8 cellular contexts compared by ENCODE assay signal in the genomic region with DNA sequence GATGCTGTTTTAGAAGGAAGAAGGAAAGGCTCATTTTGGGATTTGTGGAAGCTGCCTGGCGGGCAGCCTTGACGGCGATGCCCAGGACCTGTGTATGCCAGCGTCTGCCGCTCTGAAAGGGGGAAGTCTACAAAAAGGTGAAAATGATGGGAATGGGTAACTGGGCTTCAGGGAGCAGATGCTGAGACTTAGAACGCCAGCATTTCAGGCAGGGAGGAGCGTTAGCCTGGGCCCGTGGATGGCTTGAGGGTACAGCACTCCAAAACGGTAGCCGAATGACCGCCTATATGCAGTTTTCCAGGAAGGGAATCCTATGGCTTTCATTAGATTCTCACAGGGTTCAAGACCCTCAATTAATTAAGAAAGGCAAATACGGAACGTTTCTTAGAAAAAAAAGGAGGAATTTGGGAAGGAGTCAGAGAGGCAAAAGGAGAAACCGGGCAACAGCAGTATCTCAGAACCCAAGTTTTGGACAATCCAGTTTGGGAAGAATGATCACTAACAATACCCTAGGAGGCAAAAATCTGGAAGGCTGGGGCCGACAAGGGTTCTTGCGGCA. TPM values are rescaled to one million over a fixed set of nuclear protein-coding genes. Genes with fewer than 3 reads are reported as not detected.
DNase-seq lines count a peak whose midpoint lies in the region; ATAC-seq, FAIRE-seq and TF ChIP-seq lines count a peak whose summit lies in the region.

No MANE protein-coding gene starts in this region.

- FAIRE-seq in HepG2 (lab: Jason Lieb, UNC) = no peak

- intact Hi-C loops in HepG2 (cut with micrococcal nuclease; ENCODE audit: unreplicated experiment) = loop anchor here (1.0 kb wide), 1 partner anchor 10 kb away; no protein-coding TSS in a partner anchor
- intact Hi-C loops in testis (cut with DNase I; ENCODE audit: low total_unique reads) = no loop called here

- BruUV-seq in HepG2 (replicated peaks; lab: Mats Ljungman, UMichigan) = TSS peak; percentile 52

- H3K9me3 ChIP-seq in DND-41 (ENCODE audit: insufficient read depth, low read length, severe bottlenecking) (no peaks in the 10 kb centered on the region), HepG2 (ENCODE audit: low read length) (no peaks in the 10 kb centered on the region), testis (no peaks in the 10 kb centered on the region)

- H3K79me2 ChIP-seq in DND-41 (ENCODE audit: insufficient read depth, low read length) = peaks cover 8% of the 10 kb centered on the region
- peaks cover 14% of the 10 kb centered on the region for H3K79me2 ChIP-seq in HepG2 (ENCODE audit: insufficient read depth, low read length)

- H2AFZ ChIP-seq in DND-41 (ENCODE audit: low read depth, low read length) (peak overlapping the region; percentile 85), HepG2 (ENCODE audit: low read length) (peak overlapping the region; percentile 8)

- H3K27ac ChIP-seq in DND-41 (ENCODE audit: low read length) (peak overlapping the region; percentile 96), caudate nucleus (ENCODE audit: low read depth, low read length) (peak overlapping the region; percentile 94), HepG2 (ENCODE audit: extremely low read length, insufficient read depth, low read length) (peak overlapping the region; percentile 99), testis (peak overlapping the region; percentile 67 to 90)

- H3K4me3 ChIP-seq in DND-41 (ENCODE audit: low read depth in 1 of 2, low read length in 2 of 2) = peak overlapping the region; percentile 44 to 75
- H3K4me3 ChIP-seq in HepG2 (replicated peaks in 1 of 3; ENCODE audit: insufficient read depth in 1 of 3, low read depth in 2 of 3, low read length in 3 of 3) = peak overlapping the region; percentile 78 to 87 (median 86)
- peak overlapping the region; percentile 66 to 81 for H3K4me3 ChIP-seq in testis

- TF ChIP-seq CTCF in DND-41 (IDR thresholded peaks at IDR 0.05; ENCODE audit: borderline replicate concordance, extremely low read depth, low read length, poor library complexity, severe bottlenecking) (no peak), HepG2 (CRISPR knock-in tag; IDR thresholded peaks at IDR 0.05) (no peak), testis (IDR thresholded peaks at IDR 0.05) (no peak)

- 6% methylated on average over 16 of the region's 16 CpGs for WGBS in HepG2 (ENCODE audit: low lambda C conversion rate)
- WGBS in testis, 2 donors = 9 to 11% methylated on average over 16 of the region's 16 CpGs

- CTCF ChIA-PET in HepG2 (lab: Yijun Ruan, JAX; ENCODE audit: low intra/inter-chr PET ratio, low total read pairs) = no interaction called here

- in situ Hi-C loops in HepG2 (cut with HindIII; ENCODE audit: extremely low pct_ligation_motif_present, low pct_unique_long_range_greater_than_20kb) = no loop called here

- peak overlapping the region; percentile 72 for H3K9ac ChIP-seq in DND-41 (ENCODE audit: low read depth, low read length)
- peak overlapping the region; percentile 90 for H3K9ac ChIP-seq in HepG2 (ENCODE audit: insufficient read depth, low read depth, low read length)

- TF ChIP-seq POLR2A in HepG2 (IDR thresholded peaks at IDR 0.05; ENCODE audit: insufficient read depth in 1 of 2, low read depth in 2 of 2, low read length in 2 of 2) (no peak), testis (IDR thresholded peaks at IDR 0.05) (no peak)

- TF ChIP-seq EP300 in HepG2 (IDR thresholded peaks at IDR 0.05; ENCODE audit: low read depth in 2 of 2, low read length in 2 of 2) (no peak), HepG2 (CRISPR knock-in tag; IDR thresholded peaks at IDR 0.05; ENCODE audit: borderline replicate concordance) (no peak)

- H3K36me3 ChIP-seq in DND-41 (ENCODE audit: insufficient read depth, low read length) = peaks cover 25% of the 10 kb centered on the region
- peaks cover 4 to 19% of the 10 kb centered on the region in 2 experiments; a peak in 4 of 5 replicates for H3K36me3 ChIP-seq in HepG2 (replicated peaks in 1 of 2; ENCODE audit: control insufficient read depth in 1 of 2, insufficient read depth in 2 of 2, low read length in 2 of 2)
- H3K36me3 ChIP-seq in testis (ENCODE audit: low read depth, missing control alignments) = no peaks in the 10 kb centered on the region

- peaks cover 24% of the 10 kb centered on the region for H3K4me1 ChIP-seq in DND-41 (ENCODE audit: insufficient read depth, low read length)
- peaks cover 51% of the 10 kb centered on the region for H3K4me1 ChIP-seq in HepG2 (ENCODE audit: insufficient read depth, low read length)
- no peaks in the 10 kb centered on the region for H3K4me1 ChIP-seq in testis

- POLR2A ChIA-PET in HepG2 (lab: Yijun Ruan, JAX) = interaction anchor here (1.2 to 2.7 kb wide), 6 partner anchors 10 to 567 kb away, joined by 4 to 49 read pairs (median 12); partner anchors contain the start of gene TARS1

- no peak for TF ChIP-seq RAD21 in HepG2 (CRISPR knock-in tag; IDR thresholded peaks at IDR 0.05)

- H3K27me3 ChIP-seq in DND-41 (ENCODE audit: insufficient read depth, low read length, poor library complexity) (no peaks in the 10 kb centered on the region), HepG2 (ENCODE audit: control insufficient read depth in 1 of 2, insufficient read depth in 2 of 2, low read length in 2 of 2) (no peaks in the 10 kb centered on the region; a peak in 1 of 5 replicates), testis (no peaks in the 10 kb centered on the region)

- H4K20me1 ChIP-seq in DND-41 (ENCODE audit: insufficient read depth, low read length) (no peaks in the 10 kb centered on the region), HepG2 (ENCODE audit: insufficient read depth, low read length) (no peaks in the 10 kb centered on the region)

- no peak for ATAC-seq in DND-41 (ENCODE audit: insufficient read depth, low read depth)
- peak; percentile 11 for ATAC-seq in HepG2
- no peak for ATAC-seq in HG02885 (IDR thresholded peaks at IDR 0.05; ENCODE audit: poor library complexity, unreplicated experiment)

- H3K4me2 ChIP-seq in DND-41 (ENCODE audit: insufficient read depth, low read length) (peak overlapping the region; percentile 90), HepG2 (ENCODE audit: low read depth, low read length) (peak overlapping the region; percentile 98)

- DNase-seq in DND-41 (no peak), NCI-H1105 treated with DMSO at 0.1 percent for 48 hours (lab: John Stamatoyannopoulos, UW) (peak; percentile 25), caudate nucleus (lab: John Stamatoyannopoulos, UW) (peak in 19 of 61 donors; percentile 4 to 59 (median 25)), HepG2 (ENCODE audit: low spot score) (no peak), testis (peak; percentile 27), HK-2 (ENCODE audit: unreplicated experiment) (no peak), ecto neural progenitor cell (ENCODE audit: low spot score) (no peak)

RNA-seq across cellular contexts. Expression of gene AMACR, which starts 0.7 kb away (rescaled TPM):
- total RNA-seq in HepG2 (2016; rRNA removed; fragmentation: Illumina TruSeq; extraction: Trizol) (19.7 and 27.7 TPM in 2 replicates), testis (10 to 100 TPM in 1 of 2 donors, 1 to 10 TPM in 1; 6.9 to 12.6 TPM)
- 1.8 and 2.6 TPM in 2 replicates for total RNA-seq in HepG2 (2016; cell fraction: cytosol; rRNA removed; fragmentation: Illumina TruSeq; extraction: Trizol; ENCODE audit: low read depth)
- 20.6 and 25.9 TPM in 2 replicates for total RNA-seq in HepG2 (2016; cell fraction: insoluble cytoplasmic fraction; rRNA removed; fragmentation: Illumina TruSeq; extraction: Trizol)
- total RNA-seq in HepG2 (2016; cell fraction: membrane; rRNA removed; fragmentation: Illumina TruSeq; extraction: Trizol) = 4.3 and 5.1 TPM in 2 replicates
- 11.1 and 14.0 TPM in 2 replicates for total RNA-seq in HepG2 (2016; cell fraction: nucleus; rRNA removed; fragmentation: Illumina TruSeq; extraction: Trizol)
- polyA plus RNA-seq in HepG2 (2011; rRNA removed) (8.9 and 12.8 TPM in 2 replicates), testis (ENCODE audit: insufficient read depth, low read depth, low replicate concordance) (12.1 TPM)
- polyA plus RNA-seq in HepG2 (2011; cell fraction: cytosol; rRNA removed) = 10.2 and 15.5 TPM in 2 replicates
- 8.4 and 8.6 TPM in 2 replicates for polyA plus RNA-seq in HepG2 (2011; cell fraction: nucleus; rRNA removed)
- 18.2 and 29.1 TPM in 2 replicates for polyA plus RNA-seq in HepG2 (2012)
- polyA plus RNA-seq in HepG2 (2016; cell fraction: cytosol; fragmentation: Illumina TruSeq; extraction: Trizol; ENCODE audit: low read depth) = 1.9 and 2.0 TPM in 2 replicates
- 26.5 and 27.8 TPM in 2 replicates for polyA plus RNA-seq in HepG2 (2016; cell fraction: insoluble cytoplasmic fraction; fragmentation: Illumina TruSeq; extraction: Trizol; ENCODE audit: low read depth)
- 3.6 and 3.9 TPM in 2 replicates for polyA plus RNA-seq in HepG2 (2016; cell fraction: membrane; fragmentation: Illumina TruSeq; extraction: Trizol; ENCODE audit: low read depth)
- 12.7 and 13.2 TPM in 2 replicates for polyA plus RNA-seq in HepG2 (2016; cell fraction: nucleus; fragmentation: Illumina TruSeq; extraction: Trizol; ENCODE audit: insufficient read depth, low read depth)
- polyA minus RNA-seq in HepG2 (2011; rRNA and poly(A)+ RNA removed; ENCODE audit: low replicate concordance) = 5.4 and 8.6 TPM in 2 replicates
- 10.2 and 11.8 TPM in 2 replicates for polyA minus RNA-seq in HepG2 (2011; cell fraction: cytosol; rRNA and poly(A)+ RNA removed)
- polyA minus RNA-seq in HepG2 (2011; cell fraction: nucleus; rRNA and poly(A)+ RNA removed) = 12.7 and 13.4 TPM in 2 replicates

RNA-seq across cellular contexts. Expression of gene SLC45A2, which starts 22.7 kb away (rescaled TPM):
- total RNA-seq in HepG2 (2016; rRNA removed; fragmentation: Illumina TruSeq; extraction: Trizol) (0.22 TPM in 1 of 2 replicates, not detected in the other), testis (1 to 10 TPM in 1 of 2 donors, under 1 TPM in 1; 0.93 to 1.6 TPM)
- total RNA-seq in HepG2 (2016; cell fraction: cytosol; rRNA removed; fragmentation: Illumina TruSeq; extraction: Trizol; ENCODE audit: low read depth) = not detected in 2 replicates
- 0.17 TPM in 1 of 2 replicates, not detected in the other for total RNA-seq in HepG2 (2016; cell fraction: insoluble cytoplasmic fraction; rRNA removed; fragmentation: Illumina TruSeq; extraction: Trizol)
- total RNA-seq in HepG2 (2016; cell fraction: membrane; rRNA removed; fragmentation: Illumina TruSeq; extraction: Trizol) = not detected in 2 replicates
- total RNA-seq in HepG2 (2016; cell fraction: nucleus; rRNA removed; fragmentation: Illumina TruSeq; extraction: Trizol) = 0.34 TPM in 1 of 2 replicates, not detected in the other
- polyA plus RNA-seq in HepG2 (2011; rRNA removed) (0.13 and 0.24 TPM in 2 replicates), testis (ENCODE audit: insufficient read depth, low read depth, low replicate concordance) (2.0 TPM)
- polyA plus RNA-seq in HepG2 (2011; cell fraction: cytosol; rRNA removed) = 0.13 TPM in 1 of 2 replicates, not detected in the other
- 0.79 and 0.92 TPM in 2 replicates for polyA plus RNA-seq in HepG2 (2011; cell fraction: nucleus; rRNA removed)
- polyA plus RNA-seq in HepG2 (2012) = 0.13 and 0.15 TPM in 2 replicates
- polyA plus RNA-seq in HepG2 (2016; cell fraction: cytosol; fragmentation: Illumina TruSeq; extraction: Trizol; ENCODE audit: low read depth) = not detected in 2 replicates
- polyA plus RNA-seq in HepG2 (2016; cell fraction: insoluble cytoplasmic fraction; fragmentation: Illumina TruSeq; extraction: Trizol; ENCODE audit: low read depth) = not detected in 2 replicates
- polyA plus RNA-seq in HepG2 (2016; cell fraction: membrane; fragmentation: Illumina TruSeq; extraction: Trizol; ENCODE audit: low read depth) = not detected in 2 replicates
- not detected in 2 replicates for polyA plus RNA-seq in HepG2 (2016; cell fraction: nucleus; fragmentation: Illumina TruSeq; extraction: Trizol; ENCODE audit: insufficient read depth, low read depth)
- 0.66 and 0.80 TPM in 2 replicates for polyA minus RNA-seq in HepG2 (2011; rRNA and poly(A)+ RNA removed; ENCODE audit: low replicate concordance)
- polyA minus RNA-seq in HepG2 (2011; cell fraction: cytosol; rRNA and poly(A)+ RNA removed) = not detected in 2 replicates
- polyA minus RNA-seq in HepG2 (2011; cell fraction: nucleus; rRNA and poly(A)+ RNA removed) = 2.9 and 4.2 TPM in 2 replicates

RNA-seq across cellular contexts. Expression of gene C1QTNF3, which starts 35.8 kb away (rescaled TPM):
- 1.8 and 3.3 TPM in 2 replicates for total RNA-seq in HepG2 (2016; rRNA removed; fragmentation: Illumina TruSeq; extraction: Trizol)
- 0.61 and 0.79 TPM in 2 replicates for total RNA-seq in HepG2 (2016; cell fraction: cytosol; rRNA removed; fragmentation: Illumina TruSeq; extraction: Trizol; ENCODE audit: low read depth)
- total RNA-seq in HepG2 (2016; cell fraction: insoluble cytoplasmic fraction; rRNA removed; fragmentation: Illumina TruSeq; extraction: Trizol) = 1.5 and 3.2 TPM in 2 replicates
- total RNA-seq in HepG2 (2016; cell fraction: membrane; rRNA removed; fragmentation: Illumina TruSeq; extraction: Trizol) = 1.5 and 1.9 TPM in 2 replicates
- 8.0 and 8.4 TPM in 2 replicates for total RNA-seq in HepG2 (2016; cell fraction: nucleus; rRNA removed; fragmentation: Illumina TruSeq; extraction: Trizol)
- 9.1 and 10.8 TPM in 2 replicates for polyA plus RNA-seq in HepG2 (2011; rRNA removed)
- polyA plus RNA-seq in HepG2 (2011; cell fraction: cytosol; rRNA removed) = 1.9 and 3.1 TPM in 2 replicates
- polyA plus RNA-seq in HepG2 (2011; cell fraction: nucleus; rRNA removed) = 21.6 and 21.8 TPM in 2 replicates
- 4.9 and 5.2 TPM in 2 replicates for polyA plus RNA-seq in HepG2 (2012)
- polyA plus RNA-seq in HepG2 (2016; cell fraction: cytosol; fragmentation: Illumina TruSeq; extraction: Trizol; ENCODE audit: low read depth) = 0.72 and 0.79 TPM in 2 replicates
- 2.0 and 3.0 TPM in 2 replicates for polyA plus RNA-seq in HepG2 (2016; cell fraction: insoluble cytoplasmic fraction; fragmentation: Illumina TruSeq; extraction: Trizol; ENCODE audit: low read depth)
- 1.2 and 1.8 TPM in 2 replicates for polyA plus RNA-seq in HepG2 (2016; cell fraction: membrane; fragmentation: Illumina TruSeq; extraction: Trizol; ENCODE audit: low read depth)
- polyA plus RNA-seq in HepG2 (2016; cell fraction: nucleus; fragmentation: Illumina TruSeq; extraction: Trizol; ENCODE audit: insufficient read depth, low read depth) = 23.2 and 24.2 TPM in 2 replicates
- 2.5 and 3.3 TPM in 2 replicates for polyA minus RNA-seq in HepG2 (2011; rRNA and poly(A)+ RNA removed; ENCODE audit: low replicate concordance)
- polyA minus RNA-seq in HepG2 (2011; cell fraction: cytosol; rRNA and poly(A)+ RNA removed) = 0.59 TPM in 1 of 2 replicates, not detected in the other
- polyA minus RNA-seq in HepG2 (2011; cell fraction: nucleus; rRNA and poly(A)+ RNA removed) = 29.5 and 30.0 TPM in 2 replicates
- 10 to 100 TPM; 14.1 to 27.1 TPM for total RNA-seq in testis
- polyA plus RNA-seq in testis (ENCODE audit: insufficient read depth, low read depth, low replicate concordance) = 31.3 TPM

Comparison
In these comparisons a context has a peak if more than half of its experiments do, and no peak if none do; other contexts are left out.
1. DNase-seq: peak in NCI-H1105 treated with DMSO at 0.1 percent for 48 hours (single experiment) and testis (single experiment); none in DND-41 (single experiment), HepG2 (single experiment), HK-2 (single experiment) and ecto neural progenitor cell (single experiment).
2. Peak in every context shown above with its lines, with median percentiles within 50 percentile points of each other: H3K27ac ChIP-seq and H3K4me3 ChIP-seq.